Comparison of ENCODE assay signal across 1 cellular context in the genomic region with DNA sequence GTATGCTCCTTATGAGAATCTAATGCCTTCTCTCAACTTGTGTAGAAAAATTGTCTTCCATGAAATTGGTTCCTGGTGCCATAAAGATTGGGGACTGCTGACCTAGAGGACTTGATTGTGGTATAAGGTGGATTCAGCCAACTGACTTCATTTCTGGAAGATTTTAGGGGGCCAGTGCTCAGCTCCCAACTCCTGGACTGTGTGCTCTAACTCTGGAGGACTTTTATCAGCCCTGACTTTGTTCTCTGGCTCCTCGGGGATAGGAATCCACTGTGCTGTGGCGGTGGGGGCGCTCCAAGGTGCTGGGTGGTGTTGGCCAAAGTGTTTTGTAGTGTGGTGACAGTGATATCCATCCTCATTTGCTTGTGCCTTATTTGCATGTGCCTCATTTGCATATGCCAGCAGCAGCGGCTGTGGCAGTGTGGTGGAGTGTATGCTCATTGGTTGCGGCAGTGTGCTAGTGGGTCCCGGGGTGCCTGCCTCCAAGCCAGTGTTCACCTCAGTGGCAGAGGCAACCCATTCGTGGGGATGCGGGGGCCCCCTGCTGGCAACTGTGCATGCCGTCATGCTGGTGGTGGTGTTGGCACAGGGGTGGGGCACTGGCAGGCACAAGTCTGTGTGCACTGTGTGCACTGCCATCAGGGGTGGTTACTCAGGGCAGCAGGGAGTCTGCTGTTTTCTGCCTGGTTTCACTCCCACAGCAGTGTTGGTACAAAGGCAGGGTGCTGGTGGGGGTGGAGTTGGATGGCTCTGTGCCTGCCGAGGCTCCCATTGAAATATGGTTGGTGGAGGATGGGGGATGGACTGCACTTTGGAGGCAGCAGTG.
A peak's percentile ranks its signal among the peaks of the same experiment; 100 is the strongest.
TF ChIP-seq lines count a peak whose summit lies in the region.

No MANE protein-coding gene starts in this region.

TF ChIP-seq in H1, 55 proteins besides CTCF, POLR2A, EP300 and RAD21 (continued from another document):
- 0 out of 2 replicates have a peak, but pooled peaks have one; percentile 16 for TF ChIP-seq MAX (IDR thresholded peaks at IDR 0.05)
